In the genomic region with DNA sequence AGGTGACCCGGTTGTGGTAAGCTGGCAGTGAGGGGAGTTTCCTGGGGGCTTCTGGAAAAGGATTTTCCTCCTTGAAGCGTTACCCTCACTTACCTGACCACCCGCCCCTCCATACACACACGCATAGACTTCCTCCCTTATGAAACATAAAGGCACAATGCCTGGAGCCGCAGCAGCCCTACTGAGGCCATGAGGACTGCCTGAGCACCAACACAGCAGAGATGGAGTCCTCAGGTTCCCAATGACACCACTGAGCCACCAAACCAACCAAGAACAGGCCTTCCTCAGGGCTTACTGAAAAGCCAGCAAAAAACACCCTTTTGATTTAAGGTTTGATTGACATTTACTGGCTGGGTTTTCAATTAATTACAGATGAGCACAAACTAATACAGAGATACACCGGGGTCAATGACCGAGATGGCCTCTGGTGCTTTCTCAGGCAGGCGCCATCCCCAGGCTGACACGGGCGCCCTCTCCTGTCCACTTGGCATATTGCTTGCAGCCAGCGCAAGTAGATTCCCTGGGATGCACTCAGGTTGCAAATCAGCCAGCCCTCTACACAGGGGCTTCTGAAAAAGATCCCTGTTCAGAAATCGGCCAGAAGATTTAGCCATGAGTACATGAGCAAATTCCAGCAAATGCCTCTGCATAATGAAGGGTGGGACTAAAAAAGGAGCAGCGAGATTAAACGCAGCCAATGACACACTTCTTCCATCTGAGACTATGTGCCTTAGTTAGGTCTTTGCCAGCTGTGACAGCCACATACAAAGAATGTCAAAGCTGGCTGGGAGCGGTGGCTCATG, we compare ENCODE assay signal across 8 cellular contexts. TPM values are rescaled to one million over a fixed set of nuclear protein-coding genes. Genes with fewer than 3 reads are reported as not detected.
DNase-seq lines count a peak whose midpoint lies in the region; ATAC-seq and TF ChIP-seq lines count a peak whose summit lies in the region.

No MANE protein-coding gene starts in this region.

- no peaks in the 10 kb centered on the region for H3K9me3 ChIP-seq in lower lobe of right lung

- ATAC-seq in activated B cell treated with CpG ODN at 0.5 μM for 24 hours (ENCODE audit: low read depth) = peak; percentile 73
- peak; percentile 63 to 79 for ATAC-seq in lower lobe of right lung
- ATAC-seq in HG02973 (IDR thresholded peaks at IDR 0.05; ENCODE audit: unreplicated experiment) = no peak

- intact Hi-C loops in CD14-positive monocyte (cut with micrococcal nuclease) = no loop called here
- intact Hi-C loops in activated B cell treated with CpG ODN at 0.5 μM for 24 hours (cut with micrococcal nuclease) = no loop called here
- intact Hi-C loops in lower lobe of right lung (cut with DNase I) = no loop called here

- no peaks in the 10 kb centered on the region for H3K36me3 ChIP-seq in lower lobe of right lung

- H3K4me1 ChIP-seq in lower lobe of right lung = no peaks in the 10 kb centered on the region

- DNase-seq in CD14-positive monocyte (ENCODE audit: low spot score) = no peak
- DNase-seq in HuH-7 (ENCODE audit: low spot score) = peak; percentile 68
- DNase-seq in activated B cell treated with CpG ODN at 0.5 μM for 24 hours = peak; percentile 47
- DNase-seq in cerebellum (ENCODE audit: low spot score) = peak; percentile 28
- DNase-seq in lower lobe of right lung = peak; percentile 67
- DNase-seq in stimulated activated CD8-positive, alpha-beta memory T cell treated with anti-CD3 and anti-CD28 coated beads, Interleukin-2, amount 100 ng/mL, for 48 hours (ENCODE audit: low read depth in 2 of 2) = peak; percentile 47 to 60
- no peak for DNase-seq in inferior parietal cortex (ENCODE audit: extremely low spot score)

- TF ChIP-seq CTCF in CD14-positive monocyte (IDR thresholded peaks at IDR 0.05) = peak; percentile 72
- TF ChIP-seq CTCF in activated B cell treated with CpG ODN at 0.5 μM for 24 hours (IDR thresholded peaks at IDR 0.05) = no peak
- TF ChIP-seq CTCF in lower lobe of right lung (IDR thresholded peaks at IDR 0.05) = peak; percentile 71

- H3K27ac ChIP-seq in lower lobe of right lung = no peak overlapping the region

- H3K27me3 Mint-ChIP-seq in CD14-positive monocyte (ENCODE audit: low read depth in 3 of 3) (peaks cover 0 to 1% (median 0%) of the 10 kb centered on the region in 3 donors), activated B cell treated with CpG ODN at 0.5 μM for 24 hours (no peaks in the 10 kb centered on the region)

- H3K36me3 Mint-ChIP-seq in CD14-positive monocyte (peaks cover 2 to 14% of the 10 kb centered on the region in 2 donors), activated B cell treated with CpG ODN at 0.5 μM for 24 hours (ENCODE audit: low read depth) (peaks cover 2% of the 10 kb centered on the region)

- no peak overlapping the region for H3K4me3 ChIP-seq in lower lobe of right lung

- CTCF ChIA-PET in activated B cell treated with CpG ODN at 0.5 μM for 24 hours (lab: Charles Lee) = no interaction called here

- H3K27me3 ChIP-seq in lower lobe of right lung (ENCODE audit: low read depth) = no peaks in the 10 kb centered on the region

- POLR2A ChIA-PET in activated B cell treated with CpG ODN at 0.5 μM for 24 hours (lab: Charles Lee) = no interaction called here

- H3K9me3 Mint-ChIP-seq in CD14-positive monocyte = peaks cover 0 to 3% (median 0%) of the 10 kb centered on the region in 7 donors
- no peaks in the 10 kb centered on the region for H3K9me3 Mint-ChIP-seq in activated B cell treated with CpG ODN at 0.5 μM for 24 hours

- peak overlapping the region in 1 of 7 donors; percentile 82 for H3K27ac Mint-ChIP-seq in CD14-positive monocyte
- no peak overlapping the region for H3K27ac Mint-ChIP-seq in activated B cell treated with CpG ODN at 0.5 μM for 24 hours

- H3K4me3 Mint-ChIP-seq in CD14-positive monocyte (no peak overlapping the region), activated B cell treated with CpG ODN at 0.5 μM for 24 hours (no peak overlapping the region)

- no peaks in the 10 kb centered on the region for H3K4me1 Mint-ChIP-seq in CD14-positive monocyte
- H3K4me1 Mint-ChIP-seq in activated B cell treated with CpG ODN at 0.5 μM for 24 hours = peaks cover 7% of the 10 kb centered on the region

RNA-seq across cellular contexts. Expression of a gene that starts 14.8 kb away (rescaled TPM):
- 1 to 10 TPM; 4.4 to 6.9 TPM for polyA plus RNA-seq in CD14-positive monocyte
- total RNA-seq in activated B cell treated with CpG ODN at 0.5 μM for 24 hours (12.0 and 14.4 TPM in 2 replicates), cerebellum (2.4 TPM), lower lobe of right lung (11.3 TPM)

RNA-seq across cellular contexts. Expression of a gene that starts 32.2 kb away (rescaled TPM):
- not detected for polyA plus RNA-seq in CD14-positive monocyte
- total RNA-seq in activated B cell treated with CpG ODN at 0.5 μM for 24 hours = not detected in 2 replicates
- total RNA-seq in cerebellum = 0.36 TPM
- 10.5 TPM for total RNA-seq in lower lobe of right lung

Comparison
In these comparisons a context has a peak if more than half of its experiments do, and no peak if none do; other contexts are left out.
1. DNase-seq: peak in HuH-7 (single experiment), activated B cell treated with CpG ODN at 0.5 μM for 24 hours (single experiment), cerebellum (single experiment), lower lobe of right lung (single experiment) and stimulated activated CD8-positive, alpha-beta memory T cell treated with anti-CD3 and anti-CD28 coated beads, Interleukin-2, amount 100 ng/mL, for 48 hours (2 of 2); none in CD14-positive monocyte (single experiment) and inferior parietal cortex (single experiment).